Comparison of ENCODE assay signal across 22 cellular contexts in the genomic region with DNA sequence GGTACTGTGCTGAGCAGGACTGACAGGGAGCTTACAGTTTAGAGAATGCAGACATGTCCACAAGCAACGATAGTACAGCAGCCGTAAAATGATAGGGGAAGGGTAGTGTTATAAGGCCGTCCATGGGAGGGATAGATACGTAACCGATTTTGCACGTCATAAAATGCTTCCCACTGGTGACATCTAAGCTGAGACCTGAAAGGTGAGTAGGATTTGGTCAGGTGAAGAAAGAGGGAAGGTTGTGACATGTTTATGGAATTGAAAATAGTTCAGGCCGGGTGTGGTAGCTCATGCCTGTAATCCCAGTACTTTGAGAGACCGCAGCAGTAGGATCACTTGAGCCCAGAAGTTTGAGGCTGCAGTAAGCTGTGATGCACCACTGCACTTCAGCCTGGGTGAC. TPM values are rescaled to one million over a fixed set of nuclear protein-coding genes. Genes with fewer than 3 reads are reported as not detected.
DNase-seq lines count a peak whose midpoint lies in the region; ATAC-seq lines count a peak whose summit lies in the region.
"Had no signal": no experiment of that assay in that cellular context is flagged by ENCODE, and none has a peak within 500 bp of the region (broad histone marks: within the 10 kb centered on the region; RNA-seq: fewer than 3 reads in every experiment).

No MANE protein-coding gene starts in this region.

- H3K4me3 Mint-ChIP-seq in activated naive CD4-positive, alpha-beta T cell treated with anti-CD3 and anti-CD28 coated beads, Interleukin-2, amount 50 U/mL, for 24 hours = peak overlapping the region; percentile 61
- H3K4me3 Mint-ChIP-seq in activated T-helper 17 cell treated with anti-CD3 and anti-CD28 coated beads, Interleukin-2, amount 50 U/mL, for 72 hours = peak overlapping the region; percentile 11
- H3K4me3 Mint-ChIP-seq in stimulated activated naive B cell treated with anti-CD40 and anti-IgM and Interleukin-4, amounts not matched to agents 10 μg/mL and 1 μg/mL and 100 μg/mL, for 72 hours = no peak overlapping the region
- H3K4me3 Mint-ChIP-seq: dendritic cell treated with granulocyte-macrophage colony-stimulating factor and Interleukin-4, amounts not matched to agents 40 ng/mL and 50 ng/mL, for 4 days; memory B cell; natural killer cell had no signal

- ATAC-seq in activated T-helper 17 cell treated with anti-CD3 and anti-CD28 coated beads, Interleukin-2, amount 50 U/mL, for 72 hours (replicated peaks) = no peak
- peak; percentile 33 for ATAC-seq in left colon
- no peak for ATAC-seq in stimulated activated naive B cell treated with anti-CD40 and anti-IgM and Interleukin-4, amounts not matched to agents 10 μg/mL and 1 μg/mL and 100 μg/mL, for 72 hours (replicated peaks)
- ATAC-seq: GM12878; natural killer cell; stimulated activated naive CD8-positive, alpha-beta T cell treated with anti-CD3 and anti-CD28 coated beads, Interleukin-15, Interleukin-2, amounts not matched to agents 100 U/mL and 50 U/mL, for 24 hours had no signal

- peaks cover 33% of the 10 kb centered on the region for H3K36me3 Mint-ChIP-seq in activated naive CD4-positive, alpha-beta T cell treated with anti-CD3 and anti-CD28 coated beads, Interleukin-2, amount 50 U/mL, for 24 hours
- H3K36me3 Mint-ChIP-seq in activated T-helper 17 cell treated with anti-CD3 and anti-CD28 coated beads, Interleukin-2, amount 50 U/mL, for 72 hours (ENCODE audit: low read depth) = peaks cover 61% of the 10 kb centered on the region
- peaks cover 38 to 57% of the 10 kb centered on the region in 2 donors for H3K36me3 Mint-ChIP-seq in stimulated activated naive B cell treated with anti-CD40 and anti-IgM and Interleukin-4, amounts not matched to agents 10 μg/mL and 1 μg/mL and 100 μg/mL, for 72 hours

- intact Hi-C loops in left colon (cut with DNase I, micrococcal nuclease) = no loop called here

- DNase-seq in activated naive CD4-positive, alpha-beta T cell treated with Interleukin-2 at 50 U/mL for 16 hours = no peak
- DNase-seq in left colon (no peak), Ammon's horn (ENCODE audit: low spot score) (no peak), SKM-1 treated with dmso at 0.1 percent for 144 hours (lab: John Stamatoyannopoulos, UW; ENCODE audit: unreplicated experiment) (no peak)
- no peak for DNase-seq in stimulated activated naive B cell treated with anti-CD40 and anti-IgM and Interleukin-4, amounts not matched to agents 10 μg/mL and 1 μg/mL and 100 μg/mL, for 72 hours
- no peak for DNase-seq in activated CD4-positive, alpha-beta T cell treated with anti-CD3 and anti-CD28 coated beads for 4 hours
- DNase-seq: activated CD4-positive, alpha-beta T cell treated with anti-CD3 and anti-CD28 coated beads, Interleukin-2, amount 10 ng/mL, durations not matched to agents 24 days and 14 days; activated gamma-delta T cell treated with Interleukin-2 at 50 U/mL for 16 hours; anterior cingulate cortex; Calu3; caudate nucleus; MV-4-11; natural killer cell; retina; stimulated activated CD4-positive, alpha-beta T cell treated with anti-CD3 and anti-CD28 coated beads, Interleukin-4, amount 100 ng/mL, for 24 hours; stimulated activated naive CD8-positive, alpha-beta T cell treated with anti-CD3 and anti-CD28 coated beads, Interleukin-15, Interleukin-2, amounts not matched to agents 100 U/mL and 50 U/mL, for 24 hours; T-helper 2 cell had no signal

- H3K27me3 Mint-ChIP-seq in activated naive CD4-positive, alpha-beta T cell treated with anti-CD3 and anti-CD28 coated beads, Interleukin-2, amount 50 U/mL, for 24 hours = no peaks in the 10 kb centered on the region
- no peaks in the 10 kb centered on the region for H3K27me3 Mint-ChIP-seq in activated T-helper 17 cell treated with anti-CD3 and anti-CD28 coated beads, Interleukin-2, amount 50 U/mL, for 72 hours
- H3K27me3 Mint-ChIP-seq in stimulated activated naive B cell treated with anti-CD40 and anti-IgM and Interleukin-4, amounts not matched to agents 10 μg/mL and 1 μg/mL and 100 μg/mL, for 72 hours = no peaks in the 10 kb centered on the region
- H3K27me3 Mint-ChIP-seq: activated CD4-positive, alpha-beta T cell treated with anti-CD3 and anti-CD28 coated beads, Interleukin-2, amount 10 ng/mL, durations not matched to agents 24 days and 14 days; dendritic cell treated with granulocyte-macrophage colony-stimulating factor and Interleukin-4, amounts not matched to agents 40 ng/mL and 50 ng/mL, for 4 days; memory B cell had no signal

- H3K27ac Mint-ChIP-seq in activated naive CD4-positive, alpha-beta T cell treated with anti-CD3 and anti-CD28 coated beads, Interleukin-2, amount 50 U/mL, for 24 hours = peak overlapping the region; percentile 67
- H3K27ac Mint-ChIP-seq in activated T-helper 17 cell treated with anti-CD3 and anti-CD28 coated beads, Interleukin-2, amount 50 U/mL, for 72 hours = peak overlapping the region; percentile 39
- H3K27ac Mint-ChIP-seq in stimulated activated naive B cell treated with anti-CD40 and anti-IgM and Interleukin-4, amounts not matched to agents 10 μg/mL and 1 μg/mL and 100 μg/mL, for 72 hours = peak overlapping the region; percentile 83
- H3K27ac Mint-ChIP-seq: activated CD4-positive, alpha-beta T cell treated with anti-CD3 and anti-CD28 coated beads, Interleukin-2, amount 10 ng/mL, durations not matched to agents 24 days and 14 days; dendritic cell treated with granulocyte-macrophage colony-stimulating factor and Interleukin-4, amounts not matched to agents 40 ng/mL and 50 ng/mL, for 4 days; natural killer cell had no signal

- peaks cover 71% of the 10 kb centered on the region for H3K4me1 Mint-ChIP-seq in activated naive CD4-positive, alpha-beta T cell treated with anti-CD3 and anti-CD28 coated beads, Interleukin-2, amount 50 U/mL, for 24 hours
- peaks cover 57% of the 10 kb centered on the region for H3K4me1 Mint-ChIP-seq in activated T-helper 17 cell treated with anti-CD3 and anti-CD28 coated beads, Interleukin-2, amount 50 U/mL, for 72 hours
- H3K4me1 Mint-ChIP-seq in stimulated activated naive B cell treated with anti-CD40 and anti-IgM and Interleukin-4, amounts not matched to agents 10 μg/mL and 1 μg/mL and 100 μg/mL, for 72 hours = peaks cover 47 to 85% of the 10 kb centered on the region in 2 donors

- H3K9me3 Mint-ChIP-seq in activated naive CD4-positive, alpha-beta T cell treated with anti-CD3 and anti-CD28 coated beads, Interleukin-2, amount 50 U/mL, for 24 hours = no peaks in the 10 kb centered on the region
- H3K9me3 Mint-ChIP-seq in activated T-helper 17 cell treated with anti-CD3 and anti-CD28 coated beads, Interleukin-2, amount 50 U/mL, for 72 hours = peaks cover 9% of the 10 kb centered on the region
- H3K9me3 Mint-ChIP-seq in stimulated activated naive B cell treated with anti-CD40 and anti-IgM and Interleukin-4, amounts not matched to agents 10 μg/mL and 1 μg/mL and 100 μg/mL, for 72 hours = peaks cover 7 to 11% of the 10 kb centered on the region in 2 donors

RNA-seq across cellular contexts. Expression of a gene that starts 25.6 kb away (rescaled TPM):
- 10 to 100 TPM; 20.5 to 71.9 TPM for total RNA-seq in activated T-helper 17 cell treated with anti-CD3 and anti-CD28 coated beads, Interleukin-2, amount 50 U/mL, for 72 hours
- total RNA-seq in left colon = 10 to 100 TPM; 53.6 to 75.4 TPM

Comparison
In these comparisons a context has a peak if more than half of its experiments do, and no peak if none do; other contexts are left out.
1. H3K4me3 Mint-ChIP-seq: peak in activated naive CD4-positive, alpha-beta T cell treated with anti-CD3 and anti-CD28 coated beads, Interleukin-2, amount 50 U/mL, for 24 hours (single experiment) and activated T-helper 17 cell treated with anti-CD3 and anti-CD28 coated beads, Interleukin-2, amount 50 U/mL, for 72 hours (single experiment); none in stimulated activated naive B cell treated with anti-CD40 and anti-IgM and Interleukin-4, amounts not matched to agents 10 μg/mL and 1 μg/mL and 100 μg/mL, for 72 hours (0 of 2).
2. Peak in every context shown above with its lines, with median percentiles within 50 percentile points of each other: H3K27ac Mint-ChIP-seq.